31 cellular contexts compared by ENCODE assay signal in genomic region chr4:54167508-54167907, GRCh38.
"Had no signal": no experiment of that assay in that cellular context is flagged by ENCODE, and none has a peak within 500 bp of the region (broad histone marks: within the 10 kb centered on the region; RNA-seq: fewer than 3 reads in every experiment).

No MANE protein-coding gene starts in this region.

- H3K9me3 ChIP-seq: adrenal gland, body of pancreas, breast epithelium had no signal

- H3K27ac ChIP-seq: adrenal gland, body of pancreas, brain microvascular endothelial cell, breast epithelium, VCaP had no signal

- H3K4me3 ChIP-seq: adrenal gland, body of pancreas, breast epithelium had no signal

- ATAC-seq: activated CD8-positive, alpha-beta T cell treated with anti-CD3 and anti-CD28 coated beads for 36 hours; activated naive CD4-positive, alpha-beta T cell treated with anti-CD3 and anti-CD28 coated beads, Interleukin-2, amount 50 U/mL, for 72 hours; activated T-cell treated with anti-CD3 and anti-CD28 coated beads, Interleukin-2, amount 50 U/mL, for 4 hours; activated T-cell treated with anti-CD3 and anti-CD28 coated beads, Interleukin-2, amount 50 U/mL, for 72 hours; activated T-helper 17 cell treated with anti-CD3 and anti-CD28 coated beads, Interleukin-2, amount 50 U/mL, for 72 hours; body of pancreas had no signal

- H3K4me1 ChIP-seq: adrenal gland, body of pancreas, breast epithelium had no signal

- DNase-seq: activated B cell treated with CpG ODN at 0.5 μM for 24 hours; activated CD4-positive, alpha-beta memory T cell treated with anti-CD3 and anti-CD28 coated beads for 36 hours; activated CD4-positive, alpha-beta T cell treated with anti-CD3 and anti-CD28 coated beads for 4 hours; activated CD4-positive, alpha-beta T cell treated with anti-CD3 and anti-CD28 coated beads, Interleukin-2, amount 10 ng/mL, durations not matched to agents 24 days and 14 days; activated CD4-positive, alpha-beta T cell treated with anti-CD3 and anti-CD28 coated beads, Interleukin-2, amount 50 U/mL, for 1 hour; activated CD4-positive, alpha-beta T cell treated with anti-CD3 and anti-CD28 coated beads, Interleukin-2, amount 50 U/mL, for 4 hours; activated CD4-positive, CD25-positive, alpha-beta regulatory T cell treated with anti-CD3 and anti-CD28 coated beads, Interleukin-2, amount 50 U/mL, for 72 hours; activated CD8-positive, alpha-beta memory T cell treated with anti-CD3 and anti-CD28 coated beads, Interleukin-2, amount 50 U/mL, for 4 hours; activated CD8-positive, alpha-beta T cell treated with anti-CD3 and anti-CD28 coated beads for 36 hours; activated effector memory CD4-positive, alpha-beta T cell treated with anti-CD3 and anti-CD28 coated beads, Interleukin-2, amount 50 U/mL, for 16 hours; activated gamma-delta T cell treated with Interleukin-2 at 50 U/mL for 16 hours; activated naive CD4-positive, alpha-beta T cell; activated naive CD4-positive, alpha-beta T cell treated with anti-CD3 and anti-CD28 coated beads for 36 hours; activated naive CD4-positive, alpha-beta T cell treated with anti-CD3 and anti-CD28 coated beads, Interleukin-2, amount 50 U/mL, for 16 hours; activated naive CD8-positive, alpha-beta T cell treated with anti-CD3 and anti-CD28 coated beads for 36 hours; activated T-cell treated with anti-CD3 and anti-CD28 coated beads for 4 hours; activated T-cell treated with anti-CD3 and anti-CD28 coated beads, Interleukin-2, amount 50 U/mL, for 1 hour; activated T-cell treated with anti-CD3 and anti-CD28 coated beads, Interleukin-2, amount 50 U/mL, for 4 hours; activated T-cell treated with anti-CD3 and anti-CD28 coated beads, Interleukin-2, amount 50 U/mL, for 72 hours; adrenal gland; amniotic stem cell; aorta; body of pancreas; brain microvascular endothelial cell; central memory CD4-positive, alpha-beta T cell; T-helper 2 cell; T-helper 9 cell had no signal

- H3K36me3 ChIP-seq: adrenal gland, brain microvascular endothelial cell, breast epithelium had no signal

- H3K27me3 ChIP-seq: adrenal gland, body of pancreas, brain microvascular endothelial cell, breast epithelium had no signal
